Comparison of ENCODE assay signal across 1 cellular context in the genomic region with DNA sequence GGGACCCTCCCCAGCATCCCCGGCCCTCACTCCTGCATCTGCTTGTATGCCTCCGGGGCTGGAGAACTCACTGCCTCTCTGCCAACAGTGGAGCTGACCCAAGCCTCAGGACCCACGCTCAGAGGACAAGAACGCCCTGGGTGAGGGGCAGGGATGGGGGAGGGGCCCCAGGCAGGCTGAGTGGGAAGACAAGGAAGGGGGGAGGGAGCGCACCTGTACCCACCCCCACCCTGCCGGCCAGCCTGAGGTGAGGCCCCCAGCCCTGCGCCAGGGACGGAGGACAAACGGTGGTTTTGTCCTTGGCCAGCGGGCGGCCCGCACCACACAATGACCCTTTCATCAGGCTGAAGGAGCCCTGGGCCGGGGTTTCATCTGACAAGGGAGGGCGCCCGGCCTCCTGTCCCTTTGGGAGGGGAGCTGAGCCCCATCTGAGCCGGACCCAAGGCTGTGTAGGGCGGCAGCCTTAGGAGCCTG.
A peak's percentile ranks its signal among the peaks of the same experiment; 100 is the strongest.
TF ChIP-seq lines count a peak whose summit lies in the region.

No MANE protein-coding gene starts in this region.

TF ChIP-seq in HepG2, 621 proteins besides CTCF, POLR2A, EP300 and RAD21 (continued from another document):
- no peak for TF ChIP-seq SCMH1 (CRISPR knock-in tag; IDR thresholded peaks at IDR 0.05; ENCODE audit: borderline replicate concordance)
- no peak for TF ChIP-seq ZNF335 (CRISPR knock-in tag; IDR thresholded peaks at IDR 0.05)
- TF ChIP-seq JARID2 (CRISPR knock-in tag; IDR thresholded peaks at IDR 0.05; ENCODE audit: insufficient replicate concordance), result no peak
- TF ChIP-seq, protein P1, sequence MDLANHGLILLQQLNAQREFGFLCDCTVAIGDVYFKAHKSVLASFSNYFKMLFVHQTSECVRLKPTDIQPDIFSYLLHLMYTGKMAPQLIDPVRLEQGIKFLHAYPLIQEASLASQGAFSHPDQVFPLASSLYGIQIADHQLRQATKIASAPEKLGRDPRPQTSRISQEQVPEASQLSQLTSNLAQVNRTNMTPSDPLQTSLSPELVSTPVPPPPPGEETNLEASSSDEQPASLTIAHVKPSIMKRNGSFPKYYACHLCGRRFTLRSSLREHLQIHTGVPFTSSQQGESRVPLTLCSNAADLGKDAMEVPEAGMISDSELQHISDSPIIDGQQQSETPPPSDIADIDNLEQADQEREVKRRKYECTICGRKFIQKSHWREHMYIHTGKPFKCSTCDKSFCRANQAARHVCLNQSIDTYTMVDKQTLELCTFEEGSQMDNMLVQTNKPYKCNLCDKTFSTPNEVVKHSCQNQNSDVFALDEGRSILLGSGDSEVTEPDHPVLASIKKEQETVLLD (CRISPR knock-in tag; IDR thresholded peaks at IDR 0.05; ENCODE audit: low read depth), result no peak
- TF ChIP-seq GFI1 (CRISPR knock-in tag; IDR thresholded peaks at IDR 0.05; ENCODE audit: borderline replicate concordance), result no peak
- TF ChIP-seq TBL1XR1 (IDR thresholded peaks at IDR 0.05; ENCODE audit: borderline replicate concordance, low read length, partially characterized antibody), result no peak
- TF ChIP-seq, protein P2, sequence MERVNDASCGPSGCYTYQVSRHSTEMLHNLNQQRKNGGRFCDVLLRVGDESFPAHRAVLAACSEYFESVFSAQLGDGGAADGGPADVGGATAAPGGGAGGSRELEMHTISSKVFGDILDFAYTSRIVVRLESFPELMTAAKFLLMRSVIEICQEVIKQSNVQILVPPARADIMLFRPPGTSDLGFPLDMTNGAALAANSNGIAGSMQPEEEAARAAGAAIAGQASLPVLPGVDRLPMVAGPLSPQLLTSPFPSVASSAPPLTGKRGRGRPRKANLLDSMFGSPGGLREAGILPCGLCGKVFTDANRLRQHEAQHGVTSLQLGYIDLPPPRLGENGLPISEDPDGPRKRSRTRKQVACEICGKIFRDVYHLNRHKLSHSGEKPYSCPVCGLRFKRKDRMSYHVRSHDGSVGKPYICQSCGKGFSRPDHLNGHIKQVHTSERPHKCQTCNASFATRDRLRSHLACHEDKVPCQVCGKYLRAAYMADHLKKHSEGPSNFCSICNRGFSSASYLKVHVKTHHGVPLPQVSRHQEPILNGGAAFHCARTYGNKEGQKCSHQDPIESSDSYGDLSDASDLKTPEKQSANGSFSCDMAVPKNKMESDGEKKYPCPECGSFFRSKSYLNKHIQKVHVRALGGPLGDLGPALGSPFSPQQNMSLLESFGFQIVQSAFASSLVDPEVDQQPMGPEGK (CRISPR knock-in tag; IDR thresholded peaks at IDR 0.05), result peak; percentile 90
- TF ChIP-seq, protein P3, sequence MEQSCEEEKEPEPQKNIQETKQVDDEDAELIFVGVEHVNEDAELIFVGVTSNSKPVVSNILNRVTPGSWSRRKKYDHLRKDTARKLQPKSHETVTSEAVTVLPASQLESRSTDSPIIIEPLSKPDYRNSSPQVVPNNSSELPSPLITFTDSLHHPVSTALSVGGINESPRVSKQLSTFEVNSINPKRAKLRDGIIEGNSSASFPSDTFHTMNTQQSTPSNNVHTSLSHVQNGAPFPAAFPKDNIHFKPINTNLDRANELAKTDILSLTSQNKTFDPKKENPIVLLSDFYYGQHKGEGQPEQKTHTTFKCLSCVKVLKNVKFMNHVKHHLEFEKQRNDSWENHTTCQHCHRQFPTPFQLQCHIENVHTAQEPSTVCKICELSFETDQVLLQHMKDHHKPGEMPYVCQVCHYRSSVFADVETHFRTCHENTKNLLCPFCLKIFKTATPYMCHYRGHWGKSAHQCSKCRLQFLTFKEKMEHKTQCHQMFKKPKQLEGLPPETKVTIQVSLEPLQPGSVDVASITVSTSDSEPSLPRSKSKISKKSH (CRISPR knock-in tag; IDR thresholded peaks at IDR 0.05; ENCODE audit: borderline replicate concordance), result no peak
- TF ChIP-seq, protein P4, sequence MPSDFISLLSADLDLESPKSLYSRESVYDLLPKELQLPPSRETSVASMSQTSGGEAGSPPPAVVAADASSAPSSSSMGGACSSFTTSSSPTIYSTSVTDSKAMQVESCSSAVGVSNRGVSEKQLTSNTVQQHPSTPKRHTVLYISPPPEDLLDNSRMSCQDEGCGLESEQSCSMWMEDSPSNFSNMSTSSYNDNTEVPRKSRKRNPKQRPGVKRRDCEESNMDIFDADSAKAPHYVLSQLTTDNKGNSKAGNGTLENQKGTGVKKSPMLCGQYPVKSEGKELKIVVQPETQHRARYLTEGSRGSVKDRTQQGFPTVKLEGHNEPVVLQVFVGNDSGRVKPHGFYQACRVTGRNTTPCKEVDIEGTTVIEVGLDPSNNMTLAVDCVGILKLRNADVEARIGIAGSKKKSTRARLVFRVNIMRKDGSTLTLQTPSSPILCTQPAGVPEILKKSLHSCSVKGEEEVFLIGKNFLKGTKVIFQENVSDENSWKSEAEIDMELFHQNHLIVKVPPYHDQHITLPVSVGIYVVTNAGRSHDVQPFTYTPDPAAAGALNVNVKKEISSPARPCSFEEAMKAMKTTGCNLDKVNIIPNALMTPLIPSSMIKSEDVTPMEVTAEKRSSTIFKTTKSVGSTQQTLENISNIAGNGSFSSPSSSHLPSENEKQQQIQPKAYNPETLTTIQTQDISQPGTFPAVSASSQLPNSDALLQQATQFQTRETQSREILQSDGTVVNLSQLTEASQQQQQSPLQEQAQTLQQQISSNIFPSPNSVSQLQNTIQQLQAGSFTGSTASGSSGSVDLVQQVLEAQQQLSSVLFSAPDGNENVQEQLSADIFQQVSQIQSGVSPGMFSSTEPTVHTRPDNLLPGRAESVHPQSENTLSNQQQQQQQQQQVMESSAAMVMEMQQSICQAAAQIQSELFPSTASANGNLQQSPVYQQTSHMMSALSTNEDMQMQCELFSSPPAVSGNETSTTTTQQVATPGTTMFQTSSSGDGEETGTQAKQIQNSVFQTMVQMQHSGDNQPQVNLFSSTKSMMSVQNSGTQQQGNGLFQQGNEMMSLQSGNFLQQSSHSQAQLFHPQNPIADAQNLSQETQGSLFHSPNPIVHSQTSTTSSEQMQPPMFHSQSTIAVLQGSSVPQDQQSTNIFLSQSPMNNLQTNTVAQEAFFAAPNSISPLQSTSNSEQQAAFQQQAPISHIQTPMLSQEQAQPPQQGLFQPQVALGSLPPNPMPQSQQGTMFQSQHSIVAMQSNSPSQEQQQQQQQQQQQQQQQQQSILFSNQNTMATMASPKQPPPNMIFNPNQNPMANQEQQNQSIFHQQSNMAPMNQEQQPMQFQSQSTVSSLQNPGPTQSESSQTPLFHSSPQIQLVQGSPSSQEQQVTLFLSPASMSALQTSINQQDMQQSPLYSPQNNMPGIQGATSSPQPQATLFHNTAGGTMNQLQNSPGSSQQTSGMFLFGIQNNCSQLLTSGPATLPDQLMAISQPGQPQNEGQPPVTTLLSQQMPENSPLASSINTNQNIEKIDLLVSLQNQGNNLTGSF (CRISPR knock-in tag; IDR thresholded peaks at IDR 0.05), result no peak
- TF ChIP-seq RAD51 (IDR thresholded peaks at IDR 0.05; ENCODE audit: borderline replicate concordance), result no peak
- no peak for TF ChIP-seq MTA3 (CRISPR knock-in tag; IDR thresholded peaks at IDR 0.05)
- no peak for TF ChIP-seq ZNF577 (CRISPR knock-in tag; IDR thresholded peaks at IDR 0.05; ENCODE audit: borderline replicate concordance, low read depth)
- no peak for TF ChIP-seq SOX6 (IDR thresholded peaks at IDR 0.05)
- TF ChIP-seq SOX6 (CRISPR knock-in tag; IDR thresholded peaks at IDR 0.05), result peak; percentile 21; the same call in 1 of the 2 replicates
- TF ChIP-seq ERF (CRISPR knock-in tag; IDR thresholded peaks at IDR 0.05), result no peak
- no peak for TF ChIP-seq RBM39 (IDR thresholded peaks at IDR 0.05; ENCODE audit: low read depth, low read length, poor library complexity, severe bottlenecking)
- TF ChIP-seq KMT2B (CRISPR knock-in tag; IDR thresholded peaks at IDR 0.05), result no peak
- TF ChIP-seq, protein P5, sequence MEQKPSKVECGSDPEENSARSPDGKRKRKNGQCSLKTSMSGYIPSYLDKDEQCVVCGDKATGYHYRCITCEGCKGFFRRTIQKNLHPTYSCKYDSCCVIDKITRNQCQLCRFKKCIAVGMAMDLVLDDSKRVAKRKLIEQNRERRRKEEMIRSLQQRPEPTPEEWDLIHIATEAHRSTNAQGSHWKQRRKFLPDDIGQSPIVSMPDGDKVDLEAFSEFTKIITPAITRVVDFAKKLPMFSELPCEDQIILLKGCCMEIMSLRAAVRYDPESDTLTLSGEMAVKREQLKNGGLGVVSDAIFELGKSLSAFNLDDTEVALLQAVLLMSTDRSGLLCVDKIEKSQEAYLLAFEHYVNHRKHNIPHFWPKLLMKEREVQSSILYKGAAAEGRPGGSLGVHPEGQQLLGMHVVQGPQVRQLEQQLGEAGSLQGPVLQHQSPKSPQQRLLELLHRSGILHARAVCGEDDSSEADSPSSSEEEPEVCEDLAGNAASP (CRISPR knock-in tag; IDR thresholded peaks at IDR 0.05; ENCODE audit: borderline replicate concordance), result no peak
- TF ChIP-seq TARDBP (CRISPR knock-in tag; IDR thresholded peaks at IDR 0.05), result no peak
- TF ChIP-seq DNMT3B (CRISPR knock-in tag; conservative IDR thresholded peaks at IDR 0.05), result no peak
- TF ChIP-seq, protein P6, sequence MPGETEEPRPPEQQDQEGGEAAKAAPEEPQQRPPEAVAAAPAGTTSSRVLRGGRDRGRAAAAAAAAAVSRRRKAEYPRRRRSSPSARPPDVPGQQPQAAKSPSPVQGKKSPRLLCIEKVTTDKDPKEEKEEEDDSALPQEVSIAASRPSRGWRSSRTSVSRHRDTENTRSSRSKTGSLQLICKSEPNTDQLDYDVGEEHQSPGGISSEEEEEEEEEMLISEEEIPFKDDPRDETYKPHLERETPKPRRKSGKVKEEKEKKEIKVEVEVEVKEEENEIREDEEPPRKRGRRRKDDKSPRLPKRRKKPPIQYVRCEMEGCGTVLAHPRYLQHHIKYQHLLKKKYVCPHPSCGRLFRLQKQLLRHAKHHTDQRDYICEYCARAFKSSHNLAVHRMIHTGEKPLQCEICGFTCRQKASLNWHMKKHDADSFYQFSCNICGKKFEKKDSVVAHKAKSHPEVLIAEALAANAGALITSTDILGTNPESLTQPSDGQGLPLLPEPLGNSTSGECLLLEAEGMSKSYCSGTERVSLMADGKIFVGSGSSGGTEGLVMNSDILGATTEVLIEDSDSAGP (CRISPR knock-in tag; IDR thresholded peaks at IDR 0.05; ENCODE audit: borderline replicate concordance), result peak; percentile 26; the same call in 1 of the 2 replicates
- TF ChIP-seq ZKSCAN5 (CRISPR knock-in tag; IDR thresholded peaks at IDR 0.05), result no peak
- no peak for TF ChIP-seq MEIS2 (CRISPR knock-in tag; IDR thresholded peaks at IDR 0.05)
- no peak for TF ChIP-seq GPN1 (CRISPR knock-in tag; IDR thresholded peaks at IDR 0.05; ENCODE audit: borderline replicate concordance)
- no peak for TF ChIP-seq SNAPC2 (CRISPR knock-in tag; IDR thresholded peaks at IDR 0.05)
- no peak for TF ChIP-seq KDM5A (IDR thresholded peaks at IDR 0.05; ENCODE audit: borderline replicate concordance, low read length)
- TF ChIP-seq, protein P7, sequence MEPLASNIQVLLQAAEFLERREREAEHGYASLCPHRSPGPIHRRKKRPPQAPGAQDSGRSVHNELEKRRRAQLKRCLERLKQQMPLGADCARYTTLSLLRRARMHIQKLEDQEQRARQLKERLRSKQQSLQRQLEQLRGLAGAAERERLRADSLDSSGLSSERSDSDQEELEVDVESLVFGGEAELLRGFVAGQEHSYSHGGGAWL (CRISPR knock-in tag; IDR thresholded peaks at IDR 0.05), result no peak
- TF ChIP-seq NFKB2 (CRISPR knock-in tag; IDR thresholded peaks at IDR 0.05; ENCODE audit: borderline replicate concordance), result no peak
- TF ChIP-seq ZNF605 (CRISPR knock-in tag; IDR thresholded peaks at IDR 0.05), result no peak
- TF ChIP-seq, protein P8, sequence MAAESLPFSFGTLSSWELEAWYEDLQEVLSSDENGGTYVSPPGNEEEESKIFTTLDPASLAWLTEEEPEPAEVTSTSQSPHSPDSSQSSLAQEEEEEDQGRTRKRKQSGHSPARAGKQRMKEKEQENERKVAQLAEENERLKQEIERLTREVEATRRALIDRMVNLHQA (CRISPR knock-in tag; IDR thresholded peaks at IDR 0.05), result no peak
- TF ChIP-seq, protein P9, sequence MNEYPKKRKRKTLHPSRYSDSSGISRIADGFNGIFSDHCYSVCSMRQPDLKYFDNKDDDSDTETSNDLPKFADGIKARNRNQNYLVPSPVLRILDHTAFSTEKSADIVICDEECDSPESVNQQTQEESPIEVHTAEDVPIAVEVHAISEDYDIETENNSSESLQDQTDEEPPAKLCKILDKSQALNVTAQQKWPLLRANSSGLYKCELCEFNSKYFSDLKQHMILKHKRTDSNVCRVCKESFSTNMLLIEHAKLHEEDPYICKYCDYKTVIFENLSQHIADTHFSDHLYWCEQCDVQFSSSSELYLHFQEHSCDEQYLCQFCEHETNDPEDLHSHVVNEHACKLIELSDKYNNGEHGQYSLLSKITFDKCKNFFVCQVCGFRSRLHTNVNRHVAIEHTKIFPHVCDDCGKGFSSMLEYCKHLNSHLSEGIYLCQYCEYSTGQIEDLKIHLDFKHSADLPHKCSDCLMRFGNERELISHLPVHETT (CRISPR knock-in tag; conservative IDR thresholded peaks at IDR 0.05), result no peak
- TF ChIP-seq MAF1 (CRISPR knock-in tag; IDR thresholded peaks at IDR 0.05; ENCODE audit: borderline replicate concordance), result 0 out of 2 replicates have a peak, but pooled peaks have one; percentile 1
- 0 out of 2 replicates have a peak, but pooled peaks have one; percentile 29 for TF ChIP-seq ZFX (CRISPR knock-in tag; IDR thresholded peaks at IDR 0.05; ENCODE audit: low read depth)
- TF ChIP-seq, protein P10, sequence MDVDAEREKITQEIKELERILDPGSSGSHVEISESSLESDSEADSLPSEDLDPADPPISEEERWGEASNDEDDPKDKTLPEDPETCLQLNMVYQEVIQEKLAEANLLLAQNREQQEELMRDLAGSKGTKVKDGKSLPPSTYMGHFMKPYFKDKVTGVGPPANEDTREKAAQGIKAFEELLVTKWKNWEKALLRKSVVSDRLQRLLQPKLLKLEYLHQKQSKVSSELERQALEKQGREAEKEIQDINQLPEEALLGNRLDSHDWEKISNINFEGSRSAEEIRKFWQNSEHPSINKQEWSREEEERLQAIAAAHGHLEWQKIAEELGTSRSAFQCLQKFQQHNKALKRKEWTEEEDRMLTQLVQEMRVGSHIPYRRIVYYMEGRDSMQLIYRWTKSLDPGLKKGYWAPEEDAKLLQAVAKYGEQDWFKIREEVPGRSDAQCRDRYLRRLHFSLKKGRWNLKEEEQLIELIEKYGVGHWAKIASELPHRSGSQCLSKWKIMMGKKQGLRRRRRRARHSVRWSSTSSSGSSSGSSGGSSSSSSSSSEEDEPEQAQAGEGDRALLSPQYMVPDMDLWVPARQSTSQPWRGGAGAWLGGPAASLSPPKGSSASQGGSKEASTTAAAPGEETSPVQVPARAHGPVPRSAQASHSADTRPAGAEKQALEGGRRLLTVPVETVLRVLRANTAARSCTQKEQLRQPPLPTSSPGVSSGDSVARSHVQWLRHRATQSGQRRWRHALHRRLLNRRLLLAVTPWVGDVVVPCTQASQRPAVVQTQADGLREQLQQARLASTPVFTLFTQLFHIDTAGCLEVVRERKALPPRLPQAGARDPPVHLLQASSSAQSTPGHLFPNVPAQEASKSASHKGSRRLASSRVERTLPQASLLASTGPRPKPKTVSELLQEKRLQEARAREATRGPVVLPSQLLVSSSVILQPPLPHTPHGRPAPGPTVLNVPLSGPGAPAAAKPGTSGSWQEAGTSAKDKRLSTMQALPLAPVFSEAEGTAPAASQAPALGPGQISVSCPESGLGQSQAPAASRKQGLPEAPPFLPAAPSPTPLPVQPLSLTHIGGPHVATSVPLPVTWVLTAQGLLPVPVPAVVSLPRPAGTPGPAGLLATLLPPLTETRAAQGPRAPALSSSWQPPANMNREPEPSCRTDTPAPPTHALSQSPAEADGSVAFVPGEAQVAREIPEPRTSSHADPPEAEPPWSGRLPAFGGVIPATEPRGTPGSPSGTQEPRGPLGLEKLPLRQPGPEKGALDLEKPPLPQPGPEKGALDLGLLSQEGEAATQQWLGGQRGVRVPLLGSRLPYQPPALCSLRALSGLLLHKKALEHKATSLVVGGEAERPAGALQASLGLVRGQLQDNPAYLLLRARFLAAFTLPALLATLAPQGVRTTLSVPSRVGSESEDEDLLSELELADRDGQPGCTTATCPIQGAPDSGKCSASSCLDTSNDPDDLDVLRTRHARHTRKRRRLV (CRISPR knock-in tag; IDR thresholded peaks at IDR 0.05), result no peak
- TF ChIP-seq ZKSCAN1 (IDR thresholded peaks at IDR 0.05; ENCODE audit: low read length), result no peak
- TF ChIP-seq ZNF563 (CRISPR knock-in tag; IDR thresholded peaks at IDR 0.05), result no peak
